In genomic region chr11:69899957-69900821, GRCh38 we compare ENCODE assay signal across 12 cellular contexts.
DNase-seq lines count a peak whose midpoint lies in the region; ATAC-seq and TF ChIP-seq lines count a peak whose summit lies in the region.
"Had no signal": no experiment of that assay in that cellular context is flagged by ENCODE, and none has a peak within 500 bp of the region (broad histone marks: within the 10 kb centered on the region; RNA-seq: fewer than 3 reads in every experiment).

No MANE protein-coding gene starts in this region.

- intact Hi-C loops in heart left ventricle (cut with DNase I), result no loop called here
- intact Hi-C loops in aorta (cut with DNase I), result no loop called here

- H3K36me3 ChIP-seq in heart left ventricle (no peaks in the 10 kb centered on the region), right atrium auricular region (no peaks in the 10 kb centered on the region), brain microvascular endothelial cell (replicated peaks) (no peaks in the 10 kb centered on the region), liver (ENCODE audit: control insufficient read depth in 4 of 4, insufficient read depth in 3 of 4, low read depth in 1 of 4, low read length in 3 of 4) (no peaks in the 10 kb centered on the region), aorta (ENCODE audit: control insufficient read depth in 1 of 2, insufficient read depth in 2 of 2, low read length in 1 of 2) (no peaks in the 10 kb centered on the region)
- H3K36me3 ChIP-seq: transverse colon had no signal

- ATAC-seq in heart left ventricle (peak in 3 of 4 donors; percentile 46 to 73 (median 55)), aorta (ENCODE audit: low FRiP score) (no peak)

- TF ChIP-seq RAD21 in liver (IDR thresholded peaks at IDR 0.05), result peak; percentile 43 to 46

- POLR2A ChIA-PET in activated CD4-positive, alpha-beta memory T cell treated with anti-CD3 and anti-CD28 coated beads, Interleukin-2, amount 10 ng/mL, durations not matched to agents 7 days and 5 days (lab: Charles Lee), result no interaction called here

- H3K4me3 ChIP-seq in heart left ventricle (no peak overlapping the region), right atrium auricular region (no peak overlapping the region), brain microvascular endothelial cell (ENCODE audit: low read depth, low read length) (no peak overlapping the region), liver (ENCODE audit: low read depth in 1 of 3, low read length in 3 of 3) (no peak overlapping the region), aorta (ENCODE audit: low read length in 2 of 2) (no peak overlapping the region)
- H3K4me3 ChIP-seq: transverse colon had no signal

- no peaks in the 10 kb centered on the region for H3K36me3 Mint-ChIP-seq in activated CD4-positive, alpha-beta memory T cell treated with anti-CD3 and anti-CD28 coated beads, Interleukin-2, amount 10 ng/mL, durations not matched to agents 7 days and 5 days (ENCODE audit: low read depth)

- H3K27me3 Mint-ChIP-seq in activated CD4-positive, alpha-beta memory T cell treated with anti-CD3 and anti-CD28 coated beads, Interleukin-2, amount 10 ng/mL, durations not matched to agents 7 days and 5 days, result peaks cover 2% of the 10 kb centered on the region

- H3K4me3 Mint-ChIP-seq in activated CD4-positive, alpha-beta memory T cell treated with anti-CD3 and anti-CD28 coated beads, Interleukin-2, amount 10 ng/mL, durations not matched to agents 7 days and 5 days, result no peak overlapping the region
- H3K4me3 Mint-ChIP-seq: neural crest cell had no signal

- TF ChIP-seq CTCF in heart left ventricle (IDR thresholded peaks at IDR 0.05) (no peak), right atrium auricular region (IDR thresholded peaks at IDR 0.05) (no peak), brain microvascular endothelial cell (IDR thresholded peaks at IDR 0.05; ENCODE audit: low read depth, low read length, missing control alignments) (no peak), liver (IDR thresholded peaks at IDR 0.05; ENCODE audit: low read depth, low read length, missing input control) (no peak)

- no peak overlapping the region for H3K9ac ChIP-seq in liver (ENCODE audit: low read depth in 1 of 2, low read length in 2 of 2)
- H3K9ac ChIP-seq: KMS-11 had no signal

- 52 to 68% (median 62%) methylated on average over 9 of the region's 9 CpGs for WGBS in heart left ventricle, 4 donors
- 32% methylated on average over 9 of the region's 9 CpGs for WGBS in liver
- WGBS in aorta, 2 donors, result 58 to 77% methylated on average over 9 of the region's 9 CpGs

- H3K27ac Mint-ChIP-seq in activated CD4-positive, alpha-beta memory T cell treated with anti-CD3 and anti-CD28 coated beads, Interleukin-2, amount 10 ng/mL, durations not matched to agents 7 days and 5 days, result no peak overlapping the region

- no peaks in the 10 kb centered on the region for H3K9me3 Mint-ChIP-seq in activated CD4-positive, alpha-beta memory T cell treated with anti-CD3 and anti-CD28 coated beads, Interleukin-2, amount 10 ng/mL, durations not matched to agents 7 days and 5 days
- H3K9me3 Mint-ChIP-seq: neural crest cell had no signal

- peak in 2 of 5 donors; percentile 37 to 67 for DNase-seq in heart left ventricle
- DNase-seq in right atrium auricular region (ENCODE audit: low spot score), result no peak
- peak; percentile 33 for DNase-seq in brain microvascular endothelial cell
- peak; percentile 61 to 76 for DNase-seq in aorta
- DNase-seq in NCI-H1105 (lab: John Stamatoyannopoulos, UW), result no peak
- DNase-seq in substantia nigra (lab: John Stamatoyannopoulos, UW), result no peak
- DNase-seq in activated CD4-positive, alpha-beta memory T cell treated with anti-CD3 and anti-CD28 coated beads, Interleukin-2, amount 10 ng/mL, durations not matched to agents 7 days and 5 days, result no peak
- DNase-seq: activated CD4-positive, CD25-positive, alpha-beta regulatory T cell; transverse colon had no signal

- H3K27ac ChIP-seq in heart left ventricle (no peak overlapping the region), right atrium auricular region (no peak overlapping the region), brain microvascular endothelial cell (no peak overlapping the region), liver (ENCODE audit: low read depth in 1 of 2, low read length in 2 of 2) (peak overlapping the region; percentile 9 to 36), aorta (ENCODE audit: low read depth in 1 of 2, low read length in 2 of 2) (no peak overlapping the region), substantia nigra (ENCODE audit: low read depth, low read length, poor library complexity, severe bottlenecking) (no peak overlapping the region)
- H3K27ac ChIP-seq: KMS-11, transverse colon had no signal

- TF ChIP-seq POLR2A in heart left ventricle (IDR thresholded peaks at IDR 0.05), result no peak

- in situ Hi-C loops in brain microvascular endothelial cell (cut with HindIII; ENCODE audit: low pct_ligation_motif_present, low sequenced_read_pairs), result loop anchor here (25.0 kb wide), 1 partner anchor 287 kb away; no protein-coding TSS in a partner anchor

- H3K9me3 ChIP-seq in heart left ventricle, result no peaks in the 10 kb centered on the region
- H3K9me3 ChIP-seq in right atrium auricular region, result no peaks in the 10 kb centered on the region
- no peaks in the 10 kb centered on the region for H3K9me3 ChIP-seq in liver (ENCODE audit: control insufficient read depth in 4 of 4, low read length in 3 of 4)
- H3K9me3 ChIP-seq in aorta (ENCODE audit: control insufficient read depth, low read length), result no peaks in the 10 kb centered on the region
- H3K9me3 ChIP-seq: transverse colon had no signal

- H3K4me1 ChIP-seq in heart left ventricle (peaks cover 0 to 10% (median 3%) of the 10 kb centered on the region in 12 donors), right atrium auricular region (peaks cover 0 to 5% of the 10 kb centered on the region in 2 donors), liver (ENCODE audit: control insufficient read depth in 4 of 4, insufficient read depth in 4 of 4, low read length in 3 of 4) (peaks cover 2 to 12% (median 10%) of the 10 kb centered on the region in 4 donors), aorta (ENCODE audit: control insufficient read depth in 1 of 2, insufficient read depth in 2 of 2, low read length in 2 of 2) (no peaks in the 10 kb centered on the region)

- peaks cover 0 to 5% (median 0%) of the 10 kb centered on the region in 9 donors for H3K27me3 ChIP-seq in heart left ventricle
- no peaks in the 10 kb centered on the region for H3K27me3 ChIP-seq in right atrium auricular region
- H3K27me3 ChIP-seq in brain microvascular endothelial cell (replicated peaks), result no peaks in the 10 kb centered on the region
- no peaks in the 10 kb centered on the region for H3K27me3 ChIP-seq in liver (ENCODE audit: control insufficient read depth in 4 of 4, insufficient read depth in 4 of 4, low read length in 3 of 4)
- no peaks in the 10 kb centered on the region for H3K27me3 ChIP-seq in aorta (ENCODE audit: control insufficient read depth in 1 of 2, insufficient read depth in 2 of 2, low read length in 1 of 2)
- H3K27me3 ChIP-seq: transverse colon had no signal

- no peaks in the 10 kb centered on the region for H3K4me1 Mint-ChIP-seq in activated CD4-positive, alpha-beta memory T cell treated with anti-CD3 and anti-CD28 coated beads, Interleukin-2, amount 10 ng/mL, durations not matched to agents 7 days and 5 days
- H3K4me1 Mint-ChIP-seq: neural crest cell had no signal

- CTCF ChIA-PET in activated CD4-positive, alpha-beta memory T cell treated with anti-CD3 and anti-CD28 coated beads, Interleukin-2, amount 10 ng/mL, durations not matched to agents 7 days and 5 days (lab: Charles Lee), result interaction anchor here (0.8 kb wide), 1 partner anchor 10 kb away, joined by 4 read pairs; no protein-coding TSS in a partner anchor

TF ChIP-seq in liver, 16 proteins besides CTCF, POLR2A, EP300 and RAD21 (continues in another document):
- TF ChIP-seq NR2F2 (IDR thresholded peaks at IDR 0.05) (peak; percentile 93), RXRA (IDR thresholded peaks at IDR 0.05) (peak; percentile 100), FOXA1 (IDR thresholded peaks at IDR 0.05) (peak; percentile 69), EGR1 (IDR thresholded peaks at IDR 0.05; ENCODE audit: low read depth in 2 of 2) (peak in 1 of 2 donors; percentile 90), JUND (IDR thresholded peaks at IDR 0.05) (peak; percentile 91 to 98), TAF1 (conservative IDR thresholded peaks at IDR 0.05) (no peak), FOXA2 (IDR thresholded peaks at IDR 0.05) (peak; percentile 30), MAX (IDR thresholded peaks at IDR 0.05) (no peak), SP1 (IDR thresholded peaks at IDR 0.05) (peak; percentile 94), HNF4G (IDR thresholded peaks at IDR 0.05) (no peak), ZBTB33 (IDR thresholded peaks at IDR 0.05) (no peak), GABPA (IDR thresholded peaks at IDR 0.05 in 1 of 2, conservative IDR thresholded peaks at IDR 0.05 in 1 of 2) (peak in 1 of 2 donors; percentile 71), YY1 (IDR thresholded peaks at IDR 0.05) (peak; percentile 72), ATF3 (IDR thresholded peaks at IDR 0.05) (peak; percentile 95), HNF4A (conservative IDR thresholded peaks at IDR 0.05) (peak; percentile 73 to 80)

Comparison
In these comparisons a context has a peak if more than half of its experiments do, and no peak if none do; other contexts are left out.
1. DNase-seq: peak in brain microvascular endothelial cell (single experiment) and aorta (2 of 2); none in right atrium auricular region (single experiment), NCI-H1105 (single experiment), substantia nigra (0 of 49) and activated CD4-positive, alpha-beta memory T cell treated with anti-CD3 and anti-CD28 coated beads, Interleukin-2, amount 10 ng/mL, durations not matched to agents 7 days and 5 days (single experiment).
2. H3K27ac ChIP-seq: peak in liver (2 of 2); none in heart left ventricle (0 of 12), right atrium auricular region (0 of 2), brain microvascular endothelial cell (single experiment), aorta (0 of 2) and substantia nigra (single experiment).